In genomic region chr10:130136214-130137076, GRCh38 we compare ENCODE assay signal across 7 cellular contexts. TPM values are rescaled to one million over a fixed set of nuclear protein-coding genes. Genes with fewer than 3 reads are reported as not detected.
DNase-seq lines count a peak whose midpoint lies in the region; ATAC-seq and TF ChIP-seq lines count a peak whose summit lies in the region.

TSS of gene GLRX3 (plus strand) at chr10:130136391. CDS start at chr10:130136421, 30 bp downstream.

- peaks cover 49% of the 10 kb centered on the region for H3K79me2 ChIP-seq in hepatocyte

- peak; percentile 88 for ATAC-seq in HG02759 (IDR thresholded peaks at IDR 0.05; ENCODE audit: unreplicated experiment)

- H3K36me3 ChIP-seq in hepatocyte (replicated peaks; ENCODE audit: insufficient read depth, low read depth) = no peaks in the 10 kb centered on the region

- H3K4me3 ChIP-seq in hepatocyte (peak within 1 kb of the TSS; percentile 87), retinal pigment epithelial cell (ENCODE audit: low read length) (peak within 1 kb of the TSS; percentile 63)

- no peaks in the 10 kb centered on the region for H3K9me2 ChIP-seq in hepatocyte (replicated peaks; ENCODE audit: insufficient read depth)

- peaks cover 21% of the 10 kb centered on the region for H4K20me1 ChIP-seq in hepatocyte (ENCODE audit: insufficient read depth, poor library complexity, severe bottlenecking)

- peak; percentile 82 for DNase-seq in NCI-H146 (lab: John Stamatoyannopoulos, UW)
- DNase-seq in T-helper 22 cell (ENCODE audit: low read depth) = peak; percentile 79
- DNase-seq in astrocyte of the hippocampus (ENCODE audit: low read depth, low spot score) = peak; percentile 96
- peak; percentile 97 for DNase-seq in hepatocyte (ENCODE audit: low spot score)
- DNase-seq in retinal pigment epithelial cell (ENCODE audit: low read depth) = peak; percentile 22

- H3K4me1 ChIP-seq in hepatocyte (ENCODE audit: insufficient read depth) = peaks cover 15% of the 10 kb centered on the region

- peak within 1 kb of the TSS; percentile 90 for H3K27ac ChIP-seq in hepatocyte

- peak within 1 kb of the TSS; percentile 95 for H3K4me2 ChIP-seq in hepatocyte

- peak; percentile 84 for TF ChIP-seq POLR2A in GM15510 (IDR thresholded peaks at IDR 0.05; ENCODE audit: borderline replicate concordance, extremely low read depth, insufficient read length)

- H2AFZ ChIP-seq in hepatocyte = peak within 1 kb of the TSS; percentile 92

- no peaks in the 10 kb centered on the region for H3K9me3 ChIP-seq in hepatocyte (ENCODE audit: low read depth)

- WGBS in hepatocyte (ENCODE audit: low lambda C conversion rate, missing lambda C conversion rate) = under 1% methylated on average over 53 of the region's 98 CpGs

- no peak for TF ChIP-seq CTCF in hepatocyte (IDR thresholded peaks at IDR 0.05; ENCODE audit: poor library complexity)
- TF ChIP-seq CTCF in retinal pigment epithelial cell (conservative IDR thresholded peaks at IDR 0.05; ENCODE audit: low read depth, low read length) = no peak

- H3K27me3 ChIP-seq in hepatocyte = no peaks in the 10 kb centered on the region

RNA-seq across cellular contexts. Expression of gene GLRX3, which starts in this region (rescaled TPM):
- 86.5 and 100 TPM in 2 replicates for total RNA-seq in hepatocyte
- 90.6 and 95.5 TPM in 2 replicates for polyA plus RNA-seq in hepatocyte

Comparison
In these comparisons a context has a peak if more than half of its experiments do, and no peak if none do; other contexts are left out.
1. Peak in every context shown above with its lines: DNase-seq, ATAC-seq, H3K4me3 ChIP-seq and H3K27ac ChIP-seq.
2. DNase-seq: peak in every context shown above with its lines; median percentile 97 in hepatocyte; 96 in astrocyte of the hippocampus; 82 in NCI-H146; 79 in T-helper 22 cell; 22 in retinal pigment epithelial cell.